23 cellular contexts compared by ENCODE assay signal in the genomic region with DNA sequence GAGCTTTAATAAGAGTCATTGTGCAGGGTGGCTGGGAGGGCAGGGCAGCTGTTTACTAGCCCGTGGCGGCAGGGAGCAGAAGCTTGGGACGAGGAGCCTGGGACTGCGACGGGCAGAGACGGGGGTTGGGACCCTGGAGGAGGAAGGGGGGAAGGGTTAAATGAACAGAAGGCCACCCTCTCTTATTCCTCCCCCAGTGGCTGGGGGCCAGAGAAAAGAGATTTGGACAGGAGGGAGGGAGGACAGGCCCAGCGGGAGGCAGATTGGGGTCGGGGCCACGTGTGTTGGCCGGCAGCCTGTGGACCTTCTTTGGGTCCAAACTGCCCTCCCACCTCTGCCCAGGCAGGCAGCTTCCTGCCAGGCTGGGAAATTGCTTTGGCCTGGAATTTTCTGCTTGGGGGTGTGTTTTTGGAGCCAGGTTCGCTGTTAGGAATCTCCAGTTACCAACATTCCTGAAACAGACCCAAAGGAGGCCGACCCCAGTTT. TPM values are rescaled to one million over a fixed set of nuclear protein-coding genes. Genes with fewer than 3 reads are reported as not detected.
A peak's percentile ranks its signal among the peaks of the same experiment; 100 is the strongest.
DNase-seq lines count a peak whose midpoint lies in the region; ATAC-seq and TF ChIP-seq lines count a peak whose summit lies in the region.
"Had no signal": no experiment of that assay in that cellular context is flagged by ENCODE, and none has a peak within 500 bp of the region (broad histone marks: within the 10 kb centered on the region; RNA-seq: fewer than 3 reads in every experiment).

No MANE protein-coding gene starts in this region.

- H3K27ac Mint-ChIP-seq in WTC11: no peak overlapping the region
- H3K27ac Mint-ChIP-seq in CD4-positive, alpha-beta T cell: no peak overlapping the region
- H3K27ac Mint-ChIP-seq: activated CD8-positive, alpha-beta T cell treated with anti-CD3 and anti-CD28 coated beads, Interleukin-2, amount 10 ng/mL, durations not matched to agents 7 days and 5 days; activated naive CD8-positive, alpha-beta T cell treated with anti-CD3 and anti-CD28 coated beads, Interleukin-2, amount 10 ng/mL, durations not matched to agents 7 days and 5 days; CD4-positive, alpha-beta memory T cell; progenitor cell of endocrine pancreas; T-cell had no signal

- H3K27me3 ChIP-seq in CD4-positive, alpha-beta T cell (ENCODE audit: control insufficient read depth, insufficient read depth, low read length): no peaks in the 10 kb centered on the region
- H3K27me3 ChIP-seq: cardiac muscle cell had no signal

- no peaks in the 10 kb centered on the region for H3K9me3 ChIP-seq in CD4-positive, alpha-beta T cell (ENCODE audit: control insufficient read depth, low read length)
- H3K9me3 ChIP-seq: mucosa of descending colon had no signal

- no peak for TF ChIP-seq CTCF in WTC11 (IDR thresholded peaks at IDR 0.05)
- TF ChIP-seq CTCF in CD4-positive, alpha-beta T cell (IDR thresholded peaks at IDR 0.05): no peak

- peaks cover 3% of the 10 kb centered on the region for H3K4me1 Mint-ChIP-seq in WTC11
- H3K4me1 Mint-ChIP-seq in CD4-positive, alpha-beta T cell (ENCODE audit: low read depth): no peaks in the 10 kb centered on the region
- H3K4me1 Mint-ChIP-seq: activated naive CD8-positive, alpha-beta T cell treated with anti-CD3 and anti-CD28 coated beads, Interleukin-2, amount 10 ng/mL, durations not matched to agents 7 days and 5 days; T-cell had no signal

- DNase-seq in EH (ENCODE audit: low read depth) (peak; percentile 24), WTC11 (ENCODE audit: low spot score) (peak; percentile 29), left kidney (ENCODE audit: low read depth, low spot score) (peak; percentile 65), posterior vena cava (ENCODE audit: low spot score) (peak; percentile 60), ACHN (no peak)
- no peak for DNase-seq in stimulated activated CD4-positive, alpha-beta T cell treated with anti-CD3 and anti-CD28 coated beads, Interleukin-1b, Interleukin-23, amount 100 ng/mL, for 48 hours
- no peak for DNase-seq in CD4-positive, alpha-beta T cell
- DNase-seq: activated CD8-positive, alpha-beta T cell treated with anti-CD3 and anti-CD28 coated beads, Interleukin-2, amount 10 ng/mL, durations not matched to agents 7 days and 5 days; activated naive CD8-positive, alpha-beta T cell treated with anti-CD3 and anti-CD28 coated beads, Interleukin-2, amount 10 ng/mL, durations not matched to agents 7 days and 5 days; activated T-cell treated with anti-CD3 and anti-CD28 coated beads, Interleukin-2, amount 50 U/mL, for 48 hours; CD4-positive, alpha-beta memory T cell; EL; hypothalamus; left cardiac atrium; mucosa of descending colon; NCI-H1694 treated with DMSO at 0.1 percent for 48 hours; NCI-H446; NK-92 treated with Interleukin-12 subunit alpha and Interleukin-12 subunit beta, amount 100 ng/mL, for 24 hours; stimulated activated naive CD4-positive, alpha-beta T cell; T-cell had no signal

- H3K36me3 Mint-ChIP-seq in WTC11: no peaks in the 10 kb centered on the region
- H3K36me3 Mint-ChIP-seq in CD4-positive, alpha-beta T cell (ENCODE audit: low read depth): no peaks in the 10 kb centered on the region
- H3K36me3 Mint-ChIP-seq: activated naive CD8-positive, alpha-beta T cell treated with anti-CD3 and anti-CD28 coated beads, Interleukin-2, amount 10 ng/mL, durations not matched to agents 7 days and 5 days; CD4-positive, alpha-beta memory T cell; T-cell had no signal

- no peaks in the 10 kb centered on the region for H3K27me3 Mint-ChIP-seq in WTC11 (ENCODE audit: low read depth)
- H3K27me3 Mint-ChIP-seq in CD4-positive, alpha-beta T cell: peaks cover 7% of the 10 kb centered on the region

- no peaks in the 10 kb centered on the region for H3K9me3 Mint-ChIP-seq in WTC11
- H3K9me3 Mint-ChIP-seq in CD4-positive, alpha-beta T cell: no peaks in the 10 kb centered on the region
- H3K9me3 Mint-ChIP-seq: activated naive CD8-positive, alpha-beta T cell treated with anti-CD3 and anti-CD28 coated beads, Interleukin-2, amount 10 ng/mL, durations not matched to agents 7 days and 5 days; CD4-positive, alpha-beta memory T cell; T-cell had no signal

- ATAC-seq in WTC11: peak; percentile 50
- no peak for ATAC-seq in CD4-positive, alpha-beta T cell (ENCODE audit: poor library complexity)
- ATAC-seq in HG02571 (IDR thresholded peaks at IDR 0.05; ENCODE audit: unreplicated experiment): no peak
- ATAC-seq: activated CD8-positive, alpha-beta T cell treated with anti-CD3 and anti-CD28 coated beads, Interleukin-2, amount 10 ng/mL, durations not matched to agents 7 days and 5 days; mucosa of descending colon; T-cell had no signal

- CTCF ChIA-PET in WTC11 (lab: Charles Lee): interaction anchor here (1.0 to 2.8 kb wide), 4 partner anchors 14 to 179 kb away, joined by 3 to 15 read pairs (median 8); no protein-coding TSS in a partner anchor
- CTCF ChIA-PET in CD4-positive, alpha-beta T cell (lab: Charles Lee): no interaction called here

- POLR2A ChIA-PET in WTC11 (lab: Charles Lee): no interaction called here
- POLR2A ChIA-PET in CD4-positive, alpha-beta T cell (lab: Charles Lee): no interaction called here

- intact Hi-C loops in posterior vena cava (cut with DNase I): loop anchor here in 1 of 2 donors (10.0 kb wide), 1 partner anchor 56 kb away; no protein-coding TSS in a partner anchor
- intact Hi-C loops in CD4-positive, alpha-beta T cell (cut with DNase I, micrococcal nuclease): no loop called here

- in situ Hi-C loops in ACHN (cut with HindIII; ENCODE audit: low pct_ligation_motif_present, low pct_unique_long_range_greater_than_20kb, low sequenced_read_pairs): no loop called here

- H3K27ac ChIP-seq in CD4-positive, alpha-beta T cell (ENCODE audit: low read depth, low read length): no peak overlapping the region
- H3K27ac ChIP-seq: cardiac muscle cell had no signal

- no peak overlapping the region for H3K4me3 Mint-ChIP-seq in WTC11
- H3K4me3 Mint-ChIP-seq in CD4-positive, alpha-beta T cell: no peak overlapping the region
- H3K4me3 Mint-ChIP-seq: activated CD8-positive, alpha-beta T cell treated with anti-CD3 and anti-CD28 coated beads, Interleukin-2, amount 10 ng/mL, durations not matched to agents 7 days and 5 days; activated naive CD8-positive, alpha-beta T cell treated with anti-CD3 and anti-CD28 coated beads, Interleukin-2, amount 10 ng/mL, durations not matched to agents 7 days and 5 days; CD4-positive, alpha-beta memory T cell; T-cell had no signal

TF ChIP-seq in WTC11, 78 proteins besides CTCF, POLR2A, EP300 and RAD21:
- TF ChIP-seq, protein P1, sequence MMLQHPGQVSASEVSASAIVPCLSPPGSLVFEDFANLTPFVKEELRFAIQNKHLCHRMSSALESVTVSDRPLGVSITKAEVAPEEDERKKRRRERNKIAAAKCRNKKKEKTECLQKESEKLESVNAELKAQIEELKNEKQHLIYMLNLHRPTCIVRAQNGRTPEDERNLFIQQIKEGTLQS (CRISPR knock-in tag; conservative IDR thresholded peaks at IDR 0.05): no peak
- TF ChIP-seq, protein P2, sequence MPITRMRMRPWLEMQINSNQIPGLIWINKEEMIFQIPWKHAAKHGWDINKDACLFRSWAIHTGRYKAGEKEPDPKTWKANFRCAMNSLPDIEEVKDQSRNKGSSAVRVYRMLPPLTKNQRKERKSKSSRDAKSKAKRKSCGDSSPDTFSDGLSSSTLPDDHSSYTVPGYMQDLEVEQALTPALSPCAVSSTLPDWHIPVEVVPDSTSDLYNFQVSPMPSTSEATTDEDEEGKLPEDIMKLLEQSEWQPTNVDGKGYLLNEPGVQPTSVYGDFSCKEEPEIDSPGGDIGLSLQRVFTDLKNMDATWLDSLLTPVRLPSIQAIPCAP (CRISPR knock-in tag; IDR thresholded peaks at IDR 0.05): no peak
- no peak for TF ChIP-seq ZNF425 (CRISPR knock-in tag; conservative IDR thresholded peaks at IDR 0.05)
- no peak for TF ChIP-seq MLX (CRISPR knock-in tag; IDR thresholded peaks at IDR 0.05)
- TF ChIP-seq NFYB (CRISPR knock-in tag; conservative IDR thresholded peaks at IDR 0.05; ENCODE audit: low read depth): no peak
- TF ChIP-seq ZNF317 (CRISPR knock-in tag; IDR thresholded peaks at IDR 0.05; ENCODE audit: borderline replicate concordance, low read depth): no peak

RNA-seq across cellular contexts. Expression of gene APOL3, which starts 50.2 kb away (rescaled TPM):
- 0.26 to 0.60 TPM (median 0.32 TPM) in 3 replicates for total RNA-seq in WTC11 (2021)
- 10 to 100 TPM; 54.5 to 69.2 TPM for total RNA-seq in posterior vena cava
- total RNA-seq in CD4-positive, alpha-beta T cell: 100 to 1,000 TPM; 111 to 116 TPM
- total RNA-seq: cardiac muscle cell, progenitor cell of endocrine pancreas had no signal

Comparison
In these comparisons a context has a peak if more than half of its experiments do, and no peak if none do; other contexts are left out.
1. DNase-seq: peak in EH (single experiment), WTC11 (single experiment), left kidney (single experiment) and posterior vena cava (single experiment); none in stimulated activated CD4-positive, alpha-beta T cell treated with anti-CD3 and anti-CD28 coated beads, Interleukin-1b, Interleukin-23, amount 100 ng/mL, for 48 hours (single experiment), CD4-positive, alpha-beta T cell (0 of 10) and ACHN (single experiment).
2. RNA of gene APOL3, which starts 50.2 kb away (total RNA-seq): 111 to 116 TPM in CD4-positive, alpha-beta T cell and 54.5 to 69.2 TPM in posterior vena cava; 0.26 to 0.60 TPM in WTC11; every median in the first group is over 10 times any median in the second.